1 cellular context compared by ENCODE assay signal in genomic region chr17:5416886-5417285, GRCh38.
TF ChIP-seq lines count a peak whose summit lies in the region.

No MANE protein-coding gene starts in this region.

TF ChIP-seq in SK-N-SH, 30 proteins besides CTCF, POLR2A, EP300 and RAD21 (continued from another document):
- TF ChIP-seq, protein P1, sequence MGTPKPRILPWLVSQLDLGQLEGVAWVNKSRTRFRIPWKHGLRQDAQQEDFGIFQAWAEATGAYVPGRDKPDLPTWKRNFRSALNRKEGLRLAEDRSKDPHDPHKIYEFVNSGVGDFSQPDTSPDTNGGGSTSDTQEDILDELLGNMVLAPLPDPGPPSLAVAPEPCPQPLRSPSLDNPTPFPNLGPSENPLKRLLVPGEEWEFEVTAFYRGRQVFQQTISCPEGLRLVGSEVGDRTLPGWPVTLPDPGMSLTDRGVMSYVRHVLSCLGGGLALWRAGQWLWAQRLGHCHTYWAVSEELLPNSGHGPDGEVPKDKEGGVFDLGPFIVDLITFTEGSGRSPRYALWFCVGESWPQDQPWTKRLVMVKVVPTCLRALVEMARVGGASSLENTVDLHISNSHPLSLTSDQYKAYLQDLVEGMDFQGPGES (IDR thresholded peaks at IDR 0.05; ENCODE audit: low read depth, low read length), result no peak
- TF ChIP-seq SMC3 (IDR thresholded peaks at IDR 0.05; ENCODE audit: low read depth, low read length) (no peak), MEF2A (IDR thresholded peaks at IDR 0.05; ENCODE audit: borderline replicate concordance, low read depth) (no peak), CHD2 (IDR thresholded peaks at IDR 0.05; ENCODE audit: low read length, partially characterized antibody) (no peak)
